In the genomic region with DNA sequence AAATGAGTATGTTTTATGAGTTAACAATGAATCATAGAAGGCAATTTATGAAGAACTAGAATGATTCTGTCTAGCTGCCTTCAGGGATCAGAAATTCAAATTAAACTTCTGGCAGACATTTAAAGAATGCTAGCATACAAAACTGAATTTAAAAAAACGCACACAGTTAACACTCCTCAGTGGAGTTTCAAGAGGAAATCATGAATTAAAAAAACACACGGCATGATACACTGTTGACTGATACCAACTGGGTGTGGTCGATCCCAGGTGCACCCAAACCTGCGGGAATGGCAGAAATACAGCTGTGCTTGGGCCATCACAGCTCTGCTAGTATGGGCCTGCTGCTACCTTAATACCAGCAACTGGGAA, we compare ENCODE assay signal across 11 cellular contexts.
DNase-seq lines count a peak whose midpoint lies in the region; ATAC-seq, FAIRE-seq and TF ChIP-seq lines count a peak whose summit lies in the region.
"Had no signal": no experiment of that assay in that cellular context is flagged by ENCODE, and none has a peak within 500 bp of the region (broad histone marks: within the 10 kb centered on the region; RNA-seq: fewer than 3 reads in every experiment).

No MANE protein-coding gene starts in this region.

- peak; percentile 13 for ATAC-seq in SK-N-SH treated with all-trans-retinoic acid at 6 μM for 48 hours
- ATAC-seq in stimulated activated effector memory CD8-positive, alpha-beta T cell treated with anti-CD3 and anti-CD28 coated beads, Interleukin-12 subunit alpha, Interleukin-12 subunit beta, amount 100 ng/mL, for 72 hours = peak; percentile 17

- no peak for TF ChIP-seq CTCF in esophagus squamous epithelium (IDR thresholded peaks at IDR 0.05)
- no peak for TF ChIP-seq CTCF in WERI-Rb-1 (IDR thresholded peaks at IDR 0.05; ENCODE audit: low read depth, low read length)

- intact Hi-C loops in esophagus squamous epithelium (cut with DNase I) = no loop called here

- H3K36me3 Mint-ChIP-seq in stimulated activated effector memory CD8-positive, alpha-beta T cell treated with anti-CD3 and anti-CD28 coated beads, Interleukin-12 subunit alpha, Interleukin-12 subunit beta, amount 100 ng/mL, for 72 hours = peaks cover 54% of the 10 kb centered on the region

- H3K9me3 Mint-ChIP-seq in stimulated activated effector memory CD8-positive, alpha-beta T cell treated with anti-CD3 and anti-CD28 coated beads, Interleukin-12 subunit alpha, Interleukin-12 subunit beta, amount 100 ng/mL, for 72 hours = no peaks in the 10 kb centered on the region

- no peaks in the 10 kb centered on the region for H3K27me3 ChIP-seq in esophagus squamous epithelium
- no peaks in the 10 kb centered on the region for H3K27me3 ChIP-seq in WERI-Rb-1 (ENCODE audit: insufficient read depth, low read depth, severe bottlenecking)

- H3K4me1 Mint-ChIP-seq in stimulated activated effector memory CD8-positive, alpha-beta T cell treated with anti-CD3 and anti-CD28 coated beads, Interleukin-12 subunit alpha, Interleukin-12 subunit beta, amount 100 ng/mL, for 72 hours = peaks cover 72% of the 10 kb centered on the region

- DNase-seq in DMS153 (lab: John Stamatoyannopoulos, UW) (peak; percentile 42), DMS153 treated with DMSO at 0.1 percent for 48 hours (lab: John Stamatoyannopoulos, UW; ENCODE audit: unreplicated experiment) (no peak), esophagus squamous epithelium (lab: John Stamatoyannopoulos, UW) (no peak), GM12891 (ENCODE audit: insufficient read length, low spot score) (no peak), WERI-Rb-1 (no peak), UCSD-AML1 (lab: John Stamatoyannopoulos, UW; ENCODE audit: unreplicated experiment) (no peak)
- no peak for DNase-seq in stimulated activated effector memory CD8-positive, alpha-beta T cell treated with anti-CD3 and anti-CD28 coated beads, Interleukin-12 subunit alpha, Interleukin-12 subunit beta, amount 100 ng/mL, for 72 hours (ENCODE audit: low spot score in 2 of 2)
- DNase-seq: activated effector memory CD4-positive, alpha-beta T cell treated with Interleukin-2 at 50 U/mL for 16 hours; SHP77 treated with DMSO at 0.1 percent for 48 hours had no signal

- no peak for FAIRE-seq in GM12891 (lab: Jason Lieb, UNC)

- H3K4me3 Mint-ChIP-seq in stimulated activated effector memory CD8-positive, alpha-beta T cell treated with anti-CD3 and anti-CD28 coated beads, Interleukin-12 subunit alpha, Interleukin-12 subunit beta, amount 100 ng/mL, for 72 hours = peak overlapping the region; percentile 61

- H3K4me3 ChIP-seq in esophagus squamous epithelium (peak overlapping the region in 1 of 4 donors; percentile 2), WERI-Rb-1 (ENCODE audit: low read depth, low read length) (no peak overlapping the region)

- no peaks in the 10 kb centered on the region for H3K9me3 ChIP-seq in esophagus squamous epithelium
- H3K9me3 ChIP-seq in WERI-Rb-1 (ENCODE audit: severe bottlenecking) = no peaks in the 10 kb centered on the region

- TF ChIP-seq POLR2A in esophagus squamous epithelium (IDR thresholded peaks at IDR 0.05) (no peak), GM12891 (IDR thresholded peaks at IDR 0.05; ENCODE audit: low read depth, low read length) (no peak)

- H3K27ac ChIP-seq in esophagus squamous epithelium (peak overlapping the region; percentile 44 to 99 (median 81)), WERI-Rb-1 (no peak overlapping the region)
- H3K27ac ChIP-seq: 22Rv1 had no signal

- WGBS in esophagus squamous epithelium, 2 donors = 21 to 34% methylated on average over 4 of the region's 4 CpGs

- H3K4me1 ChIP-seq in esophagus squamous epithelium = peaks cover 27 to 100% (median 62%) of the 10 kb centered on the region in 3 donors

- H3K36me3 ChIP-seq in esophagus squamous epithelium (peaks cover 0 to 11% (median 0%) of the 10 kb centered on the region in 3 donors), WERI-Rb-1 (no peaks in the 10 kb centered on the region)

- H3K27ac Mint-ChIP-seq in stimulated activated effector memory CD8-positive, alpha-beta T cell treated with anti-CD3 and anti-CD28 coated beads, Interleukin-12 subunit alpha, Interleukin-12 subunit beta, amount 100 ng/mL, for 72 hours = peak overlapping the region; percentile 93

TF ChIP-seq in SK-N-SH treated with all-trans-retinoic acid at 6 μM for 48 hours, 23 proteins besides CTCF, POLR2A, EP300 and RAD21 (continues in another document):
- no peak for TF ChIP-seq ZNF8 (CRISPR knock-in tag; IDR thresholded peaks at IDR 0.05)
- TF ChIP-seq, protein P1, sequence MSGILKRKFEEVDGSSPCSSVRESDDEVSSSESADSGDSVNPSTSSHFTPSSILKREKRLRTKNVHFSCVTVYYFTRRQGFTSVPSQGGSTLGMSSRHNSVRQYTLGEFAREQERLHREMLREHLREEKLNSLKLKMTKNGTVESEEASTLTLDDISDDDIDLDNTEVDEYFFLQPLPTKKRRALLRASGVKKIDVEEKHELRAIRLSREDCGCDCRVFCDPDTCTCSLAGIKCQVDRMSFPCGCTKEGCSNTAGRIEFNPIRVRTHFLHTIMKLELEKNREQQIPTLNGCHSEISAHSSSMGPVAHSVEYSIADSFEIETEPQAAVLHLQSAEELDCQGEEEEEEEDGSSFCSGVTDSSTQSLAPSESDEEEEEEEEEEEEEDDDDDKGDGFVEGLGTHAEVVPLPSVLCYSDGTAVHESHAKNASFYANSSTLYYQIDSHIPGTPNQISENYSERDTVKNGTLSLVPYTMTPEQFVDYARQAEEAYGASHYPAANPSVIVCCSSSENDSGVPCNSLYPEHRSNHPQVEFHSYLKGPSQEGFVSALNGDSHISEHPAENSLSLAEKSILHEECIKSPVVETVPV (CRISPR knock-in tag; IDR thresholded peaks at IDR 0.05) = no peak
- TF ChIP-seq ZFP30 (CRISPR knock-in tag; IDR thresholded peaks at IDR 0.05) = no peak
- TF ChIP-seq, protein P2, sequence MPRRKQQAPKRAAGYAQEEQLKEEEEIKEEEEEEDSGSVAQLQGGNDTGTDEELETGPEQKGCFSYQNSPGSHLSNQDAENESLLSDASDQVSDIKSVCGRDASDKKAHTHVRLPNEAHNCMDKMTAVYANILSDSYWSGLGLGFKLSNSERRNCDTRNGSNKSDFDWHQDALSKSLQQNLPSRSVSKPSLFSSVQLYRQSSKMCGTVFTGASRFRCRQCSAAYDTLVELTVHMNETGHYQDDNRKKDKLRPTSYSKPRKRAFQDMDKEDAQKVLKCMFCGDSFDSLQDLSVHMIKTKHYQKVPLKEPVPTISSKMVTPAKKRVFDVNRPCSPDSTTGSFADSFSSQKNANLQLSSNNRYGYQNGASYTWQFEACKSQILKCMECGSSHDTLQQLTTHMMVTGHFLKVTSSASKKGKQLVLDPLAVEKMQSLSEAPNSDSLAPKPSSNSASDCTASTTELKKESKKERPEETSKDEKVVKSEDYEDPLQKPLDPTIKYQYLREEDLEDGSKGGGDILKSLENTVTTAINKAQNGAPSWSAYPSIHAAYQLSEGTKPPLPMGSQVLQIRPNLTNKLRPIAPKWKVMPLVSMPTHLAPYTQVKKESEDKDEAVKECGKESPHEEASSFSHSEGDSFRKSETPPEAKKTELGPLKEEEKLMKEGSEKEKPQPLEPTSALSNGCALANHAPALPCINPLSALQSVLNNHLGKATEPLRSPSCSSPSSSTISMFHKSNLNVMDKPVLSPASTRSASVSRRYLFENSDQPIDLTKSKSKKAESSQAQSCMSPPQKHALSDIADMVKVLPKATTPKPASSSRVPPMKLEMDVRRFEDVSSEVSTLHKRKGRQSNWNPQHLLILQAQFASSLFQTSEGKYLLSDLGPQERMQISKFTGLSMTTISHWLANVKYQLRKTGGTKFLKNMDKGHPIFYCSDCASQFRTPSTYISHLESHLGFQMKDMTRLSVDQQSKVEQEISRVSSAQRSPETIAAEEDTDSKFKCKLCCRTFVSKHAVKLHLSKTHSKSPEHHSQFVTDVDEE (CRISPR knock-in tag; IDR thresholded peaks at IDR 0.05) = no peak
- no peak for TF ChIP-seq ARNTL (CRISPR knock-in tag; IDR thresholded peaks at IDR 0.05; ENCODE audit: borderline replicate concordance, low read depth)

TF ChIP-seq in GM12891, 5 proteins besides CTCF, POLR2A, EP300 and RAD21:
- TF ChIP-seq SPI1 (IDR thresholded peaks at IDR 0.05; ENCODE audit: low read depth, low read length) = no peak
- no peak for TF ChIP-seq POU2F2 (IDR thresholded peaks at IDR 0.05; ENCODE audit: low read depth, low read length)
- no peak for TF ChIP-seq PAX5 (IDR thresholded peaks at IDR 0.05; ENCODE audit: insufficient read depth, low read length, severe bottlenecking)
- TF ChIP-seq TAF1 (IDR thresholded peaks at IDR 0.05; ENCODE audit: low read depth, low read length) = no peak
